In genomic region chr21:33947451-33948095, GRCh38 we compare ENCODE assay signal across 1 cellular context.
TF ChIP-seq lines count a peak whose summit lies in the region.

No MANE protein-coding gene starts in this region.

TF ChIP-seq in K562, 482 proteins besides CTCF, POLR2A, EP300 and RAD21 (continued from another document and continues in another):
- TF ChIP-seq ARID3B (CRISPR knock-in tag; IDR thresholded peaks at IDR 0.05; ENCODE audit: borderline replicate concordance) (no peak), TFAM (CRISPR knock-in tag; conservative IDR thresholded peaks at IDR 0.05) (no peak), RFX7 (CRISPR knock-in tag; IDR thresholded peaks at IDR 0.05) (no peak), POU5F1 (IDR thresholded peaks at IDR 0.05; ENCODE audit: borderline replicate concordance, low read depth, low read length, partially characterized antibody) (no peak), PTRF (tag; IDR thresholded peaks at IDR 0.05) (no peak; the same call in 1 of the 2 replicates), USF2 (CRISPR knock-in tag; IDR thresholded peaks at IDR 0.05) (peak; percentile 59), FOXK1 (CRISPR knock-in tag; IDR thresholded peaks at IDR 0.05; ENCODE audit: borderline replicate concordance) (no peak), SETDB1 (IDR thresholded peaks at IDR 0.05; ENCODE audit: low read length) (no peak), ZNF232 (CRISPR knock-in tag; IDR thresholded peaks at IDR 0.05) (no peak), NCOA1 (IDR thresholded peaks at IDR 0.05; ENCODE audit: low read depth) (0 out of 2 replicates have a peak, but pooled peaks have one; percentile 48), HDAC2 (IDR thresholded peaks at IDR 0.05) (no peak), ZNF77 (CRISPR knock-in tag; IDR thresholded peaks at IDR 0.05) (no peak), GTF2A2 (tag; IDR thresholded peaks at IDR 0.05) (no peak), NR1H2 (CRISPR knock-in tag; IDR thresholded peaks at IDR 0.05) (no peak), MYNN (IDR thresholded peaks at IDR 0.05) (no peak), MYNN (CRISPR knock-in tag; IDR thresholded peaks at IDR 0.05) (no peak), KLF13 (tag; IDR thresholded peaks at IDR 0.05; ENCODE audit: borderline replicate concordance, low read depth) (0 out of 2 replicates have a peak, but pooled peaks have one; percentile 19), MCM7 (IDR thresholded peaks at IDR 0.05) (no peak), SRSF3 (IDR thresholded peaks at IDR 0.05; ENCODE audit: insufficient read depth, low read length) (no peak), SAFB2 (IDR thresholded peaks at IDR 0.05; ENCODE audit: borderline replicate concordance, low read depth, low read length, severe bottlenecking) (no peak), MTA3 (IDR thresholded peaks at IDR 0.05; ENCODE audit: borderline replicate concordance) (0 out of 2 replicates have a peak, but pooled peaks have one; percentile 50), POLR2H (tag; IDR thresholded peaks at IDR 0.05; ENCODE audit: low read depth) (peak; percentile 43; the same call in 1 of the 2 replicates), ZNF197 (CRISPR knock-in tag; IDR thresholded peaks at IDR 0.05; ENCODE audit: low read depth) (peak; percentile 76; the same call in 1 of the 2 replicates), NR4A1 (CRISPR knock-in tag; IDR thresholded peaks at IDR 0.05) (no peak), NR4A1 (tag; IDR thresholded peaks at IDR 0.05) (peak; percentile 79; the same call in 1 of the 2 replicates), U2AF1 (optimal IDR thresholded peaks at IDR 0.05; ENCODE audit: low read depth, low read length) (no peak), SMARCA4 (IDR thresholded peaks at IDR 0.05) (peak; percentile 95), ZNF134 (CRISPR knock-in tag; conservative IDR thresholded peaks at IDR 0.05) (no peak), ZNF79 (CRISPR knock-in tag; IDR thresholded peaks at IDR 0.05; ENCODE audit: low read depth) (no peak), E2F5 (CRISPR knock-in tag; IDR thresholded peaks at IDR 0.05) (no peak), HBP1 (CRISPR knock-in tag; IDR thresholded peaks at IDR 0.05) (no peak), DLX4 (CRISPR knock-in tag; IDR thresholded peaks at IDR 0.05) (no peak), NR2C1 (IDR thresholded peaks at IDR 0.05) (no peak), NR2C1 (tag; IDR thresholded peaks at IDR 0.05) (0 out of 2 replicates have a peak, but pooled peaks have one; percentile 16), TRIM28 (IDR thresholded peaks at IDR 0.05) (no peak), NR0B1 (IDR thresholded peaks at IDR 0.05; ENCODE audit: partially characterized antibody) (no peak), SMAD1 (IDR thresholded peaks at IDR 0.05; ENCODE audit: low read depth, low read length, partially characterized antibody) (no peak), PHF21A (IDR thresholded peaks at IDR 0.05; ENCODE audit: borderline replicate concordance, low read depth) (no peak), HINFP (tag; conservative IDR thresholded peaks at IDR 0.05; ENCODE audit: low read depth) (no peak), ZNF124 (CRISPR knock-in tag; IDR thresholded peaks at IDR 0.05) (no peak), DPF2 (IDR thresholded peaks at IDR 0.05) (peak; percentile 97), RBM15 (IDR thresholded peaks at IDR 0.05; ENCODE audit: insufficient read depth, low read length) (no peak), ZNF668 (CRISPR knock-in tag; IDR thresholded peaks at IDR 0.05) (no peak; the same call in 1 of the 2 replicates), ZNF431 (CRISPR knock-in tag; IDR thresholded peaks at IDR 0.05) (no peak), GTF2F1 (IDR thresholded peaks at IDR 0.05; ENCODE audit: low read depth, low read length) (no peak), ELK3 (CRISPR knock-in tag; IDR thresholded peaks at IDR 0.05) (no peak), ZNF507 (tag; conservative IDR thresholded peaks at IDR 0.05) (no peak), ZBTB5 (IDR thresholded peaks at IDR 0.05) (no peak), ZBTB33 (CRISPR knock-in tag; IDR thresholded peaks at IDR 0.05) (no peak), NFRKB (IDR thresholded peaks at IDR 0.05; ENCODE audit: low read depth) (peak; percentile 76; the same call in 1 of the 2 replicates), FOXJ2 (tag; IDR thresholded peaks at IDR 0.05) (no peak), CHCHD3 (CRISPR knock-in tag; IDR thresholded peaks at IDR 0.05) (no peak), FOXA3 (CRISPR knock-in tag; conservative IDR thresholded peaks at IDR 0.05 in 1 of 2, IDR thresholded peaks at IDR 0.05 in 1 of 2) (peak in 1 of 2 experiments; percentile 78; a peak in 1 of 4 replicates), ZNF696 (CRISPR knock-in tag; conservative IDR thresholded peaks at IDR 0.05) (no peak), ARID4B (CRISPR knock-in tag; IDR thresholded peaks at IDR 0.05) (no peak)
